17 cellular contexts compared by ENCODE assay signal in genomic region chr13:113086031-113086750, GRCh38. TPM values are rescaled to one million over a fixed set of nuclear protein-coding genes. Genes with fewer than 3 reads are reported as not detected.
DNase-seq lines count a peak whose midpoint lies in the region; ATAC-seq, FAIRE-seq and TF ChIP-seq lines count a peak whose summit lies in the region.
"Had no signal": no experiment of that assay in that cellular context is flagged by ENCODE, and none has a peak within 500 bp of the region (broad histone marks: within the 10 kb centered on the region; RNA-seq: fewer than 3 reads in every experiment).

No MANE protein-coding gene starts in this region.

- WGBS in mesendoderm (ENCODE audit: extremely low coverage, insufficient coverage, low lambda C conversion rate): no CpG with 5 or more reads among the region's 32 CpGs

- no peak overlapping the region for H3K18ac ChIP-seq in mesendoderm (ENCODE audit: low read length)

- H3K56ac ChIP-seq in mesendoderm (ENCODE audit: low read length): no peak overlapping the region

- H3K79me2 ChIP-seq in mesendoderm (ENCODE audit: control insufficient read depth, insufficient read depth, low read length): no peaks in the 10 kb centered on the region

- TF ChIP-seq CTCF in AG04450 (IDR thresholded peaks at IDR 0.05; ENCODE audit: low read depth, low read length) (peak; percentile 28), cardiac fibroblast (IDR thresholded peaks at IDR 0.05; ENCODE audit: low read depth, low read length) (peak; percentile 26)

- H2BK5ac ChIP-seq in mesendoderm (ENCODE audit: low read length): no peak overlapping the region

- no peak overlapping the region for H3K4me2 ChIP-seq in mesendoderm (ENCODE audit: low read length)

- H2BK120ac ChIP-seq in mesendoderm (ENCODE audit: low read depth, low read length): no peak overlapping the region

- H3K79me1 ChIP-seq in mesendoderm (ENCODE audit: low read length): no peaks in the 10 kb centered on the region

- H4K5ac ChIP-seq in mesendoderm (ENCODE audit: low read length): no peak overlapping the region

- FAIRE-seq in GM19239 (lab: Jason Lieb, UNC): no peak
- FAIRE-seq: astrocyte, islet of Langerhans had no signal

- no peak overlapping the region for H3K27ac ChIP-seq in AG04450 (ENCODE audit: low read depth, low read length)
- no peak overlapping the region for H3K27ac ChIP-seq in mesendoderm (ENCODE audit: low read depth, low read length)
- H3K27ac ChIP-seq: C4-2B had no signal

- POLR2A ChIA-PET in AG04450 (lab: Yijun Ruan, JAX): no interaction called here

- H3K27me3 ChIP-seq in AG04450 (ENCODE audit: control insufficient read depth, insufficient read depth, low read length) (peaks cover 14% of the 10 kb centered on the region), H7 (ENCODE audit: control insufficient read depth, insufficient read depth, low read length) (no peaks in the 10 kb centered on the region), mesendoderm (ENCODE audit: insufficient read depth, low read length, poor library complexity) (no peaks in the 10 kb centered on the region)

- ATAC-seq in GM19035 (IDR thresholded peaks at IDR 0.05; ENCODE audit: unreplicated experiment) (no peak), HG03139 (IDR thresholded peaks at IDR 0.05; ENCODE audit: unreplicated experiment) (no peak)
- ATAC-seq: sciatic nerve, T-helper 17 cell had no signal

- no peak overlapping the region for H2AK5ac ChIP-seq in mesendoderm (ENCODE audit: low read length)

- DNase-seq in AG04450 (ENCODE audit: low read depth, low spot score) (no peak), H7 (peak; percentile 92), cardiac fibroblast (ENCODE audit: low read depth in 2 of 2) (no peak), mesendoderm (peak; percentile 54), GM19239 (ENCODE audit: insufficient read length, low spot score) (no peak)
- DNase-seq: activated CD4-positive, CD25-positive, alpha-beta regulatory T cell treated with anti-CD3 and anti-CD28 coated beads, Interleukin-2, amount 50 U/mL, for 72 hours; activated effector memory CD4-positive, alpha-beta T cell treated with anti-CD3 and anti-CD28 coated beads, Interleukin-2, amount 50 U/mL, for 16 hours; NCI-H1105 treated with DMSO at 0.1 percent for 48 hours; SHP77; T-helper 17 cell had no signal

- H3K23ac ChIP-seq in mesendoderm (ENCODE audit: low read length): no peak overlapping the region

- no peaks in the 10 kb centered on the region; the same call in 1 of the 2 replicates for H3K36me3 ChIP-seq in H7 (replicated peaks; ENCODE audit: control insufficient read depth, insufficient read depth, low read length)
- H3K36me3 ChIP-seq in mesendoderm (ENCODE audit: control insufficient read depth, insufficient read depth, low read length): no peaks in the 10 kb centered on the region

- no peak overlapping the region for H3K9ac ChIP-seq in mesendoderm (ENCODE audit: low read length)

- CTCF ChIA-PET in AG04450 (lab: Charles Lee): no interaction called here

- H3K4me1 ChIP-seq in mesendoderm (ENCODE audit: control insufficient read depth, low read depth, low read length): peaks cover 2% of the 10 kb centered on the region

- H3K9me3 ChIP-seq in AG04450 (ENCODE audit: control insufficient read depth, insufficient read depth, low read length): no peaks in the 10 kb centered on the region; the same call in 1 of the 2 replicates

- no peak overlapping the region for H3K4ac ChIP-seq in mesendoderm (ENCODE audit: low read depth, low read length)

- H2BK15ac ChIP-seq in mesendoderm (replicated peaks; ENCODE audit: low read depth): no peak overlapping the region

- H3K4me3 ChIP-seq in AG04450 (ENCODE audit: low read depth, low read length) (no peak overlapping the region), H7 (ENCODE audit: insufficient read depth, low read depth, low read length) (no peak overlapping the region), cardiac fibroblast (replicated peaks in 1 of 2; ENCODE audit: low read depth in 2 of 2, low read length in 2 of 2) (no peak overlapping the region), mesendoderm (ENCODE audit: low read length) (no peak overlapping the region)

- H4K8ac ChIP-seq in mesendoderm (ENCODE audit: low read depth, low read length): no peak overlapping the region

RNA-seq across cellular contexts. Expression of gene F7, which starts 19.4 kb away (rescaled TPM):
- 0.06 TPM in 2 replicates for polyA plus RNA-seq in AG04450 (2011; rRNA removed)
- 0.64 TPM in 1 of 2 replicates, not detected in the other for polyA minus RNA-seq in AG04450 (2011; rRNA and poly(A)+ RNA removed)
- total RNA-seq in H7 (2014; rRNA removed; shearing (Covaris generic)): 0.28 and 1.5 TPM in 2 replicates
- polyA plus RNA-seq in mesendoderm (2013, experiment 1 of 2): 0.20 TPM
- 0.18 TPM for polyA plus RNA-seq in mesendoderm (2013, experiment 2 of 2)
- total RNA-seq: astrocyte, dermis microvascular lymphatic vessel endothelial cell, T-helper 17 cell had no signal

RNA-seq across cellular contexts. Expression of gene F10, which starts 36.4 kb away (rescaled TPM):
- polyA plus RNA-seq in AG04450 (2011; rRNA removed): 17.7 and 21.5 TPM in 2 replicates
- polyA minus RNA-seq in AG04450 (2011; rRNA and poly(A)+ RNA removed): 4.4 and 5.6 TPM in 2 replicates
- 1.3 and 2.1 TPM in 2 replicates for total RNA-seq in H7 (2014; rRNA removed; shearing (Covaris generic))
- polyA plus RNA-seq in mesendoderm (2013, experiment 1 of 2): 0.62 TPM
- 0.45 TPM for polyA plus RNA-seq in mesendoderm (2013, experiment 2 of 2)
- total RNA-seq: dermis microvascular lymphatic vessel endothelial cell, T-helper 17 cell had no signal

Comparison
In these comparisons a context has a peak if more than half of its experiments do, and no peak if none do; other contexts are left out.
1. DNase-seq: peak in H7 (single experiment) and mesendoderm (single experiment); none in AG04450 (single experiment), cardiac fibroblast (0 of 2) and GM19239 (single experiment).